1 cellular context compared by ENCODE assay signal in the genomic region with DNA sequence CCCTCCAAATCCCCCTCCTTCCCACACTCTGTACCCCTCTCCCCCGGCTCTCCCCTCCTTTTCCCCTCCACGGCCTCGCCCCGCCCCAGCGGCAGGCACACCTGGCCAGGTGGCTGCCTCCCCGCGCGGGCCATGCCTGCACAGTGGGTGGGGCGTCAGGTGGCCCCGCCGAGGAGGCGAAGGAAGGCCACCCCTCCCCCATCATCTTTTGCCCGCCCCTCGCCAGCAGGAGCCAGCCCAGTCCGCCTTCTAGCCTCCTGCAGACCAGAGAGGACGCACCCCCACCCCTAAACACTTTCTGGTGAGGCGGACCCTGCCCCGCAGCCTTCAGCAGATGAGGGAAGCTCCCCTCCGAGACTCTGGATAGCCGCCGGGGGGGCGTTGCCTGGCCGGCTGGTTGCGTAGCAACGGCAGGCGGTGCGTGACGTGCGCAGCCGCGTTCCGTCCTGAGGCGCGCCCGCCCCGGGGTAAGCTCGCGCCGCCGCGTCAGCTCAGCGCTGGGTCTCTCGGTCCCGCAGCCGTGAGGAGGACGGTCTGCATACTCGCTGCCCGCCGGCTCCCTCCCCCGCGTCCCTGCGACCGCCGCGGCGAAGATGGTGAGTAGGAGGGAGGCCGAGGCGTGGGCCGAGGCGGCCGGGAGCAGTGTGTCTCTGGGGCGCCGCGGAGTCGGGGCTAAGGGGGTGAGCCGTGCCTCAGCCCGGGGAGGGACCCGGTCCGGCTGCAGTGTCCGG.
TF ChIP-seq lines count a peak whose summit lies in the region.

Gene DSTN, plus strand, starts transcription at position 460 of the 731 bp plus-strand sequence. Its CDS starts 134 bp downstream, at position 594.

TF ChIP-seq in HepG2, 621 proteins besides CTCF, POLR2A, EP300 and RAD21 (continued from another document and continues in another):
- TF ChIP-seq SCMH1 (CRISPR knock-in tag; IDR thresholded peaks at IDR 0.05; ENCODE audit: borderline replicate concordance), result no peak
- TF ChIP-seq NAIF1 (CRISPR knock-in tag; IDR thresholded peaks at IDR 0.05; ENCODE audit: borderline replicate concordance), result no peak; the same call in 1 of the 2 replicates
- TF ChIP-seq NFYC (CRISPR knock-in tag; IDR thresholded peaks at IDR 0.05), result peak; percentile 22; the same call in 1 of the 2 replicates
- TF ChIP-seq ZNF691 (CRISPR knock-in tag; IDR thresholded peaks at IDR 0.05; ENCODE audit: borderline replicate concordance, low read depth), result 0 out of 2 replicates have a peak, but pooled peaks have one; percentile 23
- no peak for TF ChIP-seq MZF1 (CRISPR knock-in tag; IDR thresholded peaks at IDR 0.05; ENCODE audit: borderline replicate concordance)
- 0 out of 2 replicates have a peak, but pooled peaks have one; percentile 9 for TF ChIP-seq ZNF143 (CRISPR knock-in tag; IDR thresholded peaks at IDR 0.05)
- TF ChIP-seq, protein P1, sequence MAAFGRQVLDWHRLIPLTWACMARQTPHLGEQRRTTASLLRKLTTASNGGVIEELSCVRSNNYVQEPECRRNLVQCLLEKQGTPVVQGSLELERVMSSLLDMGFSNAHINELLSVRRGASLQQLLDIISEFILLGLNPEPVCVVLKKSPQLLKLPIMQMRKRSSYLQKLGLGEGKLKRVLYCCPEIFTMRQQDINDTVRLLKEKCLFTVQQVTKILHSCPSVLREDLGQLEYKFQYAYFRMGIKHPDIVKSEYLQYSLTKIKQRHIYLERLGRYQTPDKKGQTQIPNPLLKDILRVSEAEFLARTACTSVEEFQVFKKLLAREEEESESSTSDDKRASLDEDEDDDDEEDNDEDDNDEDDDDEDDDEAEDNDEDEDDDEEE (CRISPR knock-in tag; IDR thresholded peaks at IDR 0.05), result peak; percentile 96
- TF ChIP-seq ZNF232 (CRISPR knock-in tag; IDR thresholded peaks at IDR 0.05; ENCODE audit: borderline replicate concordance), result no peak
- TF ChIP-seq KAT8 (CRISPR knock-in tag; IDR thresholded peaks at IDR 0.05), result peak; percentile 56; the same call in 1 of the 2 replicates
- no peak for TF ChIP-seq ZNF512B (CRISPR knock-in tag; IDR thresholded peaks at IDR 0.05; ENCODE audit: borderline replicate concordance)
- TF ChIP-seq ZNF543 (CRISPR knock-in tag; IDR thresholded peaks at IDR 0.05), result peak; percentile 31; the same call in 1 of the 2 replicates
- TF ChIP-seq MIER3 (CRISPR knock-in tag; IDR thresholded peaks at IDR 0.05; ENCODE audit: borderline replicate concordance), result peak; percentile 58; the same call in 1 of the 2 replicates
- TF ChIP-seq ZNF615 (CRISPR knock-in tag; IDR thresholded peaks at IDR 0.05; ENCODE audit: borderline replicate concordance), result no peak
- TF ChIP-seq ZNF605 (CRISPR knock-in tag; IDR thresholded peaks at IDR 0.05), result peak; percentile 58; the same call in 1 of the 2 replicates
- TF ChIP-seq FOXM1 (CRISPR knock-in tag; IDR thresholded peaks at IDR 0.05), result no peak
- TF ChIP-seq ZNF496 (CRISPR knock-in tag; IDR thresholded peaks at IDR 0.05; ENCODE audit: insufficient replicate concordance), result no peak
- no peak for TF ChIP-seq ATRX (CRISPR knock-in tag; IDR thresholded peaks at IDR 0.05; ENCODE audit: borderline replicate concordance)
- no peak for TF ChIP-seq ATF1 (CRISPR knock-in tag; IDR thresholded peaks at IDR 0.05)
- TF ChIP-seq FUBP1 (CRISPR knock-in tag; IDR thresholded peaks at IDR 0.05; ENCODE audit: borderline replicate concordance), result no peak
- no peak for TF ChIP-seq ZNF34 (CRISPR knock-in tag; IDR thresholded peaks at IDR 0.05; ENCODE audit: borderline replicate concordance)
- no peak for TF ChIP-seq AHDC1 (CRISPR knock-in tag; IDR thresholded peaks at IDR 0.05; ENCODE audit: borderline replicate concordance)
- TF ChIP-seq BCL6 (CRISPR knock-in tag; IDR thresholded peaks at IDR 0.05), result 0 out of 2 replicates have a peak, but pooled peaks have one; percentile 23
- TF ChIP-seq, protein P2, sequence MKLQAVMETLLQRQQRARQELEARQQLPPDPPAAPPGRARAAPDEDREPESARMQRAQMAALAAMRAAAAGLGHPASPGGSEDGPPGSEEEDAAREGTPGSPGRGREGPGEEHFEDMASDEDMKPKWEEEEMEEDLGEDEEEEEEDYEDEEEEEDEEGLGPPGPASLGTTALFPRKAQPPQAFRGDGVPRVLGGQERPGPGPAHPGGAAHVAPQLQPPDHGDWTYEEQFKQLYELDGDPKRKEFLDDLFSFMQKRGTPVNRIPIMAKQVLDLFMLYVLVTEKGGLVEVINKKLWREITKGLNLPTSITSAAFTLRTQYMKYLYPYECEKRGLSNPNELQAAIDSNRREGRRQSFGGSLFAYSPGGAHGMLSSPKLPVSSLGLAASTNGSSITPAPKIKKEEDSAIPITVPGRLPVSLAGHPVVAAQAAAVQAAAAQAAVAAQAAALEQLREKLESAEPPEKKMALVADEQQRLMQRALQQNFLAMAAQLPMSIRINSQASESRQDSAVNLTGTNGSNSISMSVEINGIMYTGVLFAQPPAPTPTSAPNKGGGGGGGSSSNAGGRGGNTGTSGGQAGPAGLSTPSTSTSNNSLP (IDR thresholded peaks at IDR 0.05; ENCODE audit: low read depth, low read length), result no peak
- peak; percentile 51; the same call in 1 of the 2 replicates for TF ChIP-seq ZMAT3 (CRISPR knock-in tag; conservative IDR thresholded peaks at IDR 0.05)
- peak; percentile 92 for TF ChIP-seq RFX1 (IDR thresholded peaks at IDR 0.05)
- peak; percentile 58; the same call in 1 of the 2 replicates for TF ChIP-seq SP2 (CRISPR knock-in tag; IDR thresholded peaks at IDR 0.05)
- TF ChIP-seq MED1 (CRISPR knock-in tag; IDR thresholded peaks at IDR 0.05), result peak; percentile 57
- peak; percentile 93 for TF ChIP-seq HDAC1 (CRISPR knock-in tag; IDR thresholded peaks at IDR 0.05)
- TF ChIP-seq RARA (CRISPR knock-in tag; IDR thresholded peaks at IDR 0.05), result 0 out of 2 replicates have a peak, but pooled peaks have one; percentile 20
- no peak for TF ChIP-seq PBX3 (CRISPR knock-in tag; IDR thresholded peaks at IDR 0.05; ENCODE audit: borderline replicate concordance)
- TF ChIP-seq RELA (CRISPR knock-in tag; IDR thresholded peaks at IDR 0.05), result no peak
- no peak for TF ChIP-seq KDM6A (CRISPR knock-in tag; IDR thresholded peaks at IDR 0.05; ENCODE audit: low read depth)
- peak; percentile 52; the same call in 1 of the 2 replicates for TF ChIP-seq ZNF335 (CRISPR knock-in tag; IDR thresholded peaks at IDR 0.05)
- TF ChIP-seq ZNF12 (CRISPR knock-in tag; IDR thresholded peaks at IDR 0.05), result peak; percentile 8
- TF ChIP-seq, protein P3, sequence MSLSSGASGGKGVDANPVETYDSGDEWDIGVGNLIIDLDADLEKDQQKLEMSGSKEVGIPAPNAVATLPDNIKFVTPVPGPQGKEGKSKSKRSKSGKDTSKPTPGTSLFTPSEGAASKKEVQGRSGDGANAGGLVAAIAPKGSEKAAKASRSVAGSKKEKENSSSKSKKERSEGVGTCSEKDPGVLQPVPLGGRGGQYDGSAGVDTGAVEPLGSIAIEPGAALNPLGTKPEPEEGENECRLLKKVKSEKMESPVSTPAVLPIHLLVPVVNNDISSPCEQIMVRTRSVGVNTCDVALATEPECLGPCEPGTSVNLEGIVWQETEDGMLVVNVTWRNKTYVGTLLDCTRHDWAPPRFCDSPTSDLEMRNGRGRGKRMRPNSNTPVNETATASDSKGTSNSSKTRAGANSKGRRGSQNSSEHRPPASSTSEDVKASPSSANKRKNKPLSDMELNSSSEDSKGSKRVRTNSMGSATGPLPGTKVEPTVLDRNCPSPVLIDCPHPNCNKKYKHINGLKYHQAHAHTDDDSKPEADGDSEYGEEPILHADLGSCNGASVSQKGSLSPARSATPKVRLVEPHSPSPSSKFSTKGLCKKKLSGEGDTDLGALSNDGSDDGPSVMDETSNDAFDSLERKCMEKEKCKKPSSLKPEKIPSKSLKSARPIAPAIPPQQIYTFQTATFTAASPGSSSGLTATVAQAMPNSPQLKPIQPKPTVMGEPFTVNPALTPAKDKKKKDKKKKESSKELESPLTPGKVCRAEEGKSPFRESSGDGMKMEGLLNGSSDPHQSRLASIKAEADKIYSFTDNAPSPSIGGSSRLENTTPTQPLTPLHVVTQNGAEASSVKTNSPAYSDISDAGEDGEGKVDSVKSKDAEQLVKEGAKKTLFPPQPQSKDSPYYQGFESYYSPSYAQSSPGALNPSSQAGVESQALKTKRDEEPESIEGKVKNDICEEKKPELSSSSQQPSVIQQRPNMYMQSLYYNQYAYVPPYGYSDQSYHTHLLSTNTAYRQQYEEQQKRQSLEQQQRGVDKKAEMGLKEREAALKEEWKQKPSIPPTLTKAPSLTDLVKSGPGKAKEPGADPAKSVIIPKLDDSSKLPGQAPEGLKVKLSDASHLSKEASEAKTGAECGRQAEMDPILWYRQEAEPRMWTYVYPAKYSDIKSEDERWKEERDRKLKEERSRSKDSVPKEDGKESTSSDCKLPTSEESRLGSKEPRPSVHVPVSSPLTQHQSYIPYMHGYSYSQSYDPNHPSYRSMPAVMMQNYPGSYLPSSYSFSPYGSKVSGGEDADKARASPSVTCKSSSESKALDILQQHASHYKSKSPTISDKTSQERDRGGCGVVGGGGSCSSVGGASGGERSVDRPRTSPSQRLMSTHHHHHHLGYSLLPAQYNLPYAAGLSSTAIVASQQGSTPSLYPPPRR (CRISPR knock-in tag; IDR thresholded peaks at IDR 0.05; ENCODE audit: borderline replicate concordance), result no peak
